ENCODE assay signal across 23 cellular contexts in genomic region chr6:112760831-112761230, GRCh38.
DNase-seq lines count a peak whose midpoint lies in the region; ATAC-seq lines count a peak whose summit lies in the region.
"Had no signal": no experiment of that assay in that cellular context is flagged by ENCODE, and none has a peak within 500 bp of the region (broad histone marks: within the 10 kb centered on the region; RNA-seq: fewer than 3 reads in every experiment).

No MANE protein-coding gene starts in this region.

- H3K4me3 ChIP-seq in GM23248, result no peak overlapping the region
- H3K4me3 ChIP-seq in CD8-positive, alpha-beta memory T cell (ENCODE audit: low read length), result no peak overlapping the region
- H3K4me3 ChIP-seq: GM23338, HAP-1, Peyer's patch had no signal

- no peaks in the 10 kb centered on the region for H3K4me1 ChIP-seq in GM23248 (ENCODE audit: insufficient read depth)
- no peaks in the 10 kb centered on the region for H3K4me1 ChIP-seq in CD8-positive, alpha-beta memory T cell (ENCODE audit: insufficient read depth, low read length)
- H3K4me1 ChIP-seq: HAP-1, Peyer's patch had no signal

- peaks cover 0 to 16% (median 0%) of the 10 kb centered on the region in 5 donors for H3K9me3 Mint-ChIP-seq in CD8-positive, alpha-beta memory T cell

- POLR2A ChIA-PET in CD8-positive, alpha-beta memory T cell (lab: Charles Lee), result no interaction called here

- no peaks in the 10 kb centered on the region for H3K9me3 ChIP-seq in GM23248 (ENCODE audit: low read depth)
- no peaks in the 10 kb centered on the region for H3K9me3 ChIP-seq in CD8-positive, alpha-beta memory T cell (ENCODE audit: low read length)
- H3K9me3 ChIP-seq: HAP-1, Peyer's patch had no signal

- in situ Hi-C loops in ACHN (cut with HindIII; ENCODE audit: low pct_ligation_motif_present, low pct_unique_long_range_greater_than_20kb, low sequenced_read_pairs) (no loop called here), GM23248 (cut with MboI) (no loop called here)

- H3K36me3 ChIP-seq in GM23248 (ENCODE audit: low read depth), result no peaks in the 10 kb centered on the region
- no peaks in the 10 kb centered on the region for H3K36me3 ChIP-seq in CD8-positive, alpha-beta memory T cell (ENCODE audit: insufficient read depth, low read length)
- H3K36me3 ChIP-seq: HAP-1, Peyer's patch had no signal

- H3K27me3 Mint-ChIP-seq in CD8-positive, alpha-beta memory T cell, result no peaks in the 10 kb centered on the region

- no peak overlapping the region for H2AFZ ChIP-seq in GM23248
- H2AFZ ChIP-seq: GM23338 had no signal

- H3K9ac ChIP-seq in GM23248, result no peak overlapping the region
- H3K9ac ChIP-seq: KMS-11 had no signal

- H3F3A ChIP-seq in GM23248 (ENCODE audit: insufficient read depth), result no peaks in the 10 kb centered on the region

- no peak overlapping the region for H3K27ac ChIP-seq in GM23248
- H3K27ac ChIP-seq in CD8-positive, alpha-beta memory T cell (ENCODE audit: low read depth, low read length), result no peak overlapping the region
- H3K27ac ChIP-seq: 22Rv1, HL-60, KMS-11, Peyer's patch had no signal

- DNase-seq in ACHN (peak; percentile 6), GM23248 (peak; percentile 13), NCI-H226 (peak; percentile 4), kidney tubule cell (ENCODE audit: low spot score) (peak; percentile 77), occipital lobe (lab: John Stamatoyannopoulos, UW) (no peak)
- DNase-seq in activated naive CD4-positive, alpha-beta T cell (lab: John Stamatoyannopoulos, UW), result no peak
- no peak for DNase-seq in CD8-positive, alpha-beta memory T cell
- DNase-seq: DMS53, NCI-H1105, NCI-H146, NCI-H2029, NCI-H2227 treated with DMSO at 0.1 percent for 48 hours, NCI-H510A treated with DMSO at 0.1 percent for 48 hours, Peyer's patch had no signal

- no peaks in the 10 kb centered on the region for H3K9me2 ChIP-seq in GM23248 (ENCODE audit: insufficient read depth)

- H3K79me2 ChIP-seq in GM23248 (ENCODE audit: insufficient read depth), result no peaks in the 10 kb centered on the region

- no peaks in the 10 kb centered on the region for H3K27me3 ChIP-seq in GM23248 (replicated peaks; ENCODE audit: insufficient read depth)
- H3K27me3 ChIP-seq in CD8-positive, alpha-beta memory T cell (ENCODE audit: insufficient read depth, low read length, poor library complexity, severe bottlenecking), result no peaks in the 10 kb centered on the region
- H3K27me3 ChIP-seq: Peyer's patch had no signal

- no peaks in the 10 kb centered on the region for H3K4me1 Mint-ChIP-seq in CD8-positive, alpha-beta memory T cell
- H3K4me1 Mint-ChIP-seq: B cell, CD14-positive monocyte had no signal

- no peak overlapping the region for H3K27ac Mint-ChIP-seq in CD8-positive, alpha-beta memory T cell
- H3K27ac Mint-ChIP-seq: B cell, CD14-positive monocyte, GM23338 had no signal

- no peak overlapping the region for H3K4me2 ChIP-seq in GM23248 (ENCODE audit: unreplicated experiment)
- H3K4me2 ChIP-seq: GM23338, KMS-11 had no signal

- CTCF ChIA-PET in CD8-positive, alpha-beta memory T cell (lab: Charles Lee), result no interaction called here

- ATAC-seq in GM21723 (IDR thresholded peaks at IDR 0.05; ENCODE audit: unreplicated experiment), result no peak
- ATAC-seq: GM23338, Right ventricle myocardium inferior had no signal

- no peaks in the 10 kb centered on the region for H4K20me1 ChIP-seq in GM23248 (ENCODE audit: insufficient read depth)

- no peak overlapping the region for H3K4me3 Mint-ChIP-seq in CD8-positive, alpha-beta memory T cell
- H3K4me3 Mint-ChIP-seq: B cell, CD14-positive monocyte, GM23338 had no signal

- H3K36me3 Mint-ChIP-seq in CD8-positive, alpha-beta memory T cell, result no peaks in the 10 kb centered on the region
- H3K36me3 Mint-ChIP-seq: CD14-positive monocyte had no signal

Comparison
In these comparisons a context has a peak if more than half of its experiments do, and no peak if none do; other contexts are left out.
1. DNase-seq: peak in ACHN (single experiment), GM23248 (single experiment), NCI-H226 (single experiment) and kidney tubule cell (single experiment); none in activated naive CD4-positive, alpha-beta T cell (0 of 4), occipital lobe (single experiment) and CD8-positive, alpha-beta memory T cell (0 of 5).